ENCODE assay signal across 23 cellular contexts in genomic region chr1:71921935-71922559, GRCh38.
"Had no signal": no experiment of that assay in that cellular context is flagged by ENCODE, and none has a peak within 500 bp of the region (broad histone marks: within the 10 kb centered on the region; RNA-seq: fewer than 3 reads in every experiment).

No MANE protein-coding gene starts in this region.

- H3K4me3 Mint-ChIP-seq: activated CD4-positive, alpha-beta memory T cell treated with anti-CD3 and anti-CD28 coated beads for 36 hours; activated naive CD8-positive, alpha-beta T cell treated with anti-CD3 and anti-CD28 coated beads for 36 hours; memory B cell; nephron; stimulated activated effector memory CD8-positive, alpha-beta T cell treated with anti-CD3 and anti-CD28 coated beads, Interleukin-12 subunit alpha, Interleukin-12 subunit beta, amount 100 ng/mL, for 72 hours; T-helper 17 cell had no signal

- H3K27me3 Mint-ChIP-seq: activated CD4-positive, alpha-beta memory T cell treated with anti-CD3 and anti-CD28 coated beads for 36 hours; memory B cell; T-helper 17 cell had no signal

- H3K36me3 Mint-ChIP-seq: activated CD4-positive, alpha-beta memory T cell treated with anti-CD3 and anti-CD28 coated beads for 36 hours; activated naive CD8-positive, alpha-beta T cell treated with anti-CD3 and anti-CD28 coated beads for 36 hours; memory B cell; stimulated activated effector memory CD8-positive, alpha-beta T cell treated with anti-CD3 and anti-CD28 coated beads, Interleukin-12 subunit alpha, Interleukin-12 subunit beta, amount 100 ng/mL, for 72 hours had no signal

- H3K27ac Mint-ChIP-seq: activated CD4-positive, alpha-beta memory T cell treated with anti-CD3 and anti-CD28 coated beads for 36 hours; activated naive CD8-positive, alpha-beta T cell treated with anti-CD3 and anti-CD28 coated beads for 36 hours; memory B cell; nephron; stimulated activated effector memory CD8-positive, alpha-beta T cell treated with anti-CD3 and anti-CD28 coated beads, Interleukin-12 subunit alpha, Interleukin-12 subunit beta, amount 100 ng/mL, for 72 hours; T-helper 17 cell had no signal

- FAIRE-seq: astrocyte, bronchial epithelial cell, small intestine, urothelium cell line had no signal

- H3K9me3 Mint-ChIP-seq: activated CD4-positive, alpha-beta memory T cell treated with anti-CD3 and anti-CD28 coated beads for 36 hours; activated naive CD8-positive, alpha-beta T cell treated with anti-CD3 and anti-CD28 coated beads for 36 hours; nephron had no signal

- ATAC-seq: heart right ventricle; left ventricle myocardium superior; sciatic nerve; stimulated activated effector memory CD8-positive, alpha-beta T cell treated with anti-CD3 and anti-CD28 coated beads, Interleukin-12 subunit alpha, Interleukin-12 subunit beta, amount 100 ng/mL, for 72 hours; T-helper 17 cell had no signal

- H3K4me1 Mint-ChIP-seq: activated naive CD8-positive, alpha-beta T cell treated with anti-CD3 and anti-CD28 coated beads for 36 hours; memory B cell; nephron; stimulated activated effector memory CD8-positive, alpha-beta T cell treated with anti-CD3 and anti-CD28 coated beads, Interleukin-12 subunit alpha, Interleukin-12 subunit beta, amount 100 ng/mL, for 72 hours; T-helper 17 cell had no signal

- DNase-seq: activated CD4-positive, alpha-beta memory T cell treated with anti-CD3 and anti-CD28 coated beads for 36 hours; activated CD4-positive, alpha-beta T cell treated with anti-CD3 and anti-CD28 coated beads for 4 hours; activated CD4-positive, CD25-positive, alpha-beta regulatory T cell; activated naive CD4-positive, alpha-beta T cell treated with Interleukin-2 at 50 U/mL for 16 hours; activated naive CD8-positive, alpha-beta T cell treated with anti-CD3 and anti-CD28 coated beads for 36 hours; activated T-cell treated with anti-CD3 and anti-CD28 coated beads, Interleukin-2, amount 50 U/mL, for 48 hours; cerebellar nuclear complex; cortex of kidney; erythroblast; foreskin fibroblast; heart right ventricle; left ventricle myocardium superior; small intestine; stimulated activated CD4-positive, alpha-beta T cell treated with anti-CD3 and anti-CD28 coated beads, Interleukin-2, amount 100 ng/mL, for 24 hours; stomach; T-helper 17 cell had no signal
